Comparison of ENCODE assay signal across 26 cellular contexts in genomic region chr2:37619230-37619956, GRCh38. TPM values are rescaled to one million over a fixed set of nuclear protein-coding genes. Genes with fewer than 3 reads are reported as not detected.
DNase-seq lines count a peak whose midpoint lies in the region; ATAC-seq and TF ChIP-seq lines count a peak whose summit lies in the region.
"Had no signal": no experiment of that assay in that cellular context is flagged by ENCODE, and none has a peak within 500 bp of the region (broad histone marks: within the 10 kb centered on the region; RNA-seq: fewer than 3 reads in every experiment).

No MANE protein-coding gene starts in this region.

- intact Hi-C loops in activated CD4-positive, alpha-beta memory T cell treated with anti-CD3 and anti-CD28 coated beads for 36 hours (cut with micrococcal nuclease): no loop called here
- intact Hi-C loops in IMR-90 (cut with micrococcal nuclease): no loop called here
- intact Hi-C loops in stomach (cut with DNase I; ENCODE audit: low total_unique reads): no loop called here

- TF ChIP-seq EP300 in stomach (IDR thresholded peaks at IDR 0.05): no peak

- H4K8ac ChIP-seq in IMR-90 (ENCODE audit: low read depth in 2 of 2, low read length in 2 of 2) (no peak overlapping the region), neuronal stem cell (ENCODE audit: low read depth, low read length) (no peak overlapping the region)

- H2BK15ac ChIP-seq in IMR-90 (ENCODE audit: low read depth, low read length): no peak overlapping the region
- no peak overlapping the region for H2BK15ac ChIP-seq in neuronal stem cell (ENCODE audit: low read length)

- H3K4me2 ChIP-seq in IMR-90 (ENCODE audit: low read depth, low read length) (no peak overlapping the region), neuronal stem cell (ENCODE audit: insufficient read depth, low read length, poor library complexity, severe bottlenecking) (no peak overlapping the region)

- H3K27ac Mint-ChIP-seq in activated CD4-positive, alpha-beta memory T cell treated with anti-CD3 and anti-CD28 coated beads for 36 hours: peak overlapping the region; percentile 4
- no peak overlapping the region for H3K27ac Mint-ChIP-seq in activated CD4-positive, alpha-beta memory T cell treated with anti-CD3 and anti-CD28 coated beads, Interleukin-2, amount 10 ng/mL, durations not matched to agents 7 days and 5 days

- DNase-seq in activated CD4-positive, alpha-beta memory T cell treated with anti-CD3 and anti-CD28 coated beads for 36 hours: no peak
- no peak for DNase-seq in activated CD4-positive, alpha-beta memory T cell treated with anti-CD3 and anti-CD28 coated beads, Interleukin-2, amount 10 ng/mL, durations not matched to agents 7 days and 5 days
- DNase-seq in IMR-90 (no peak), epidermal melanocyte (ENCODE audit: insufficient read length, low spot score) (peak; percentile 54), neuronal stem cell (ENCODE audit: low spot score) (no peak), stomach (no peak), MV-4-11 (lab: John Stamatoyannopoulos, UW) (no peak), GM20000 (ENCODE audit: low spot score) (no peak)
- DNase-seq: activated CD4-positive, alpha-beta T cell treated with anti-CD3 and anti-CD28 coated beads, Interleukin-2, amount 50 U/mL, for 1 hour; activated naive CD4-positive, alpha-beta T cell; central memory CD4-positive, alpha-beta T cell; DMS79; foreskin keratinocyte; left ventricle myocardium superior; MM.1S; NCI-H1436; NCI-H510A treated with DMSO at 0.1 percent for 48 hours; NK-92 treated with Interleukin-12 subunit alpha and Interleukin-12 subunit beta, amount 100 ng/mL, for 24 hours; Peyer's patch; stimulated activated CD4-positive, alpha-beta T cell treated with anti-CD3 and anti-CD28 coated beads, Interleukin-4, amount 100 ng/mL, for 1 hour; stimulated activated naive CD8-positive, alpha-beta T cell treated with anti-CD3 and anti-CD28 coated beads, Interleukin-15, Interleukin-2, amounts not matched to agents 100 U/mL and 50 U/mL, for 24 hours; T-helper 2 cell; transverse colon had no signal

- H3K14ac ChIP-seq in IMR-90 (replicated peaks; ENCODE audit: low read depth, low read length): no peak overlapping the region
- H3K14ac ChIP-seq in neuronal stem cell (ENCODE audit: low read length): no peak overlapping the region

- H3K9ac ChIP-seq in IMR-90 (ENCODE audit: low read depth, low read length): no peak overlapping the region
- no peak overlapping the region for H3K9ac ChIP-seq in neuronal stem cell (ENCODE audit: low read depth, low read length, poor library complexity)

- H2BK5ac ChIP-seq in IMR-90 (ENCODE audit: low read depth, low read length, poor library complexity, severe bottlenecking): no peak overlapping the region
- H2BK5ac ChIP-seq in neuronal stem cell (ENCODE audit: low read length): no peak overlapping the region

- no peaks in the 10 kb centered on the region for H3K36me3 ChIP-seq in IMR-90 (ENCODE audit: control insufficient read depth, insufficient read depth, low read length)
- no peaks in the 10 kb centered on the region for H3K36me3 ChIP-seq in neuronal stem cell (replicated peaks in 1 of 2; ENCODE audit: control insufficient read depth in 2 of 2, insufficient read depth in 2 of 2, low read length in 2 of 2)
- H3K36me3 ChIP-seq in stomach: no peaks in the 10 kb centered on the region
- H3K36me3 ChIP-seq: Peyer's patch, SJSA1, transverse colon had no signal

- no peak overlapping the region for H2BK120ac ChIP-seq in IMR-90 (ENCODE audit: low read depth, low read length)
- H2BK120ac ChIP-seq in neuronal stem cell (ENCODE audit: low read depth, low read length): no peak overlapping the region

- no peak overlapping the region for H2BK12ac ChIP-seq in neuronal stem cell (ENCODE audit: low read length)

- BruUV-seq in IMR-90 (replicated peaks; lab: Mats Ljungman, UMichigan): no TSS peak

- H3K4me1 Mint-ChIP-seq in activated CD4-positive, alpha-beta memory T cell treated with anti-CD3 and anti-CD28 coated beads for 36 hours (ENCODE audit: low read depth): peaks cover 77% of the 10 kb centered on the region
- H3K4me1 Mint-ChIP-seq in activated CD4-positive, alpha-beta memory T cell treated with anti-CD3 and anti-CD28 coated beads, Interleukin-2, amount 10 ng/mL, durations not matched to agents 7 days and 5 days: peaks cover 59% of the 10 kb centered on the region

- H4K5ac ChIP-seq in IMR-90 (ENCODE audit: low read depth, low read length): no peak overlapping the region

- 0 out of 2 replicates have a peak overlapping the region, but pooled peaks have one; percentile 28 for H2AK5ac ChIP-seq in IMR-90 (ENCODE audit: low read depth, low read length)
- no peak overlapping the region for H2AK5ac ChIP-seq in neuronal stem cell (ENCODE audit: low read depth, low read length)

- no CpG with 5 or more reads among the region's 7 CpGs for WGBS in IMR-90 (ENCODE audit: extremely low coverage in 2 of 2, insufficient read length in 1 of 2), 2 experiments
- no CpG with 5 or more reads among the region's 7 CpGs for WGBS in neuronal stem cell (ENCODE audit: extremely low coverage in 2 of 2, insufficient read length in 2 of 2, insufficient replicate concordance in 1 of 2), 2 donors
- 79 to 87% (median 85%) methylated on average over 7 of the region's 7 CpGs for WGBS in stomach, 5 donors

- no peak for ATAC-seq in IMR-90 (ENCODE audit: low read depth)
- ATAC-seq: foreskin keratinocyte; left ventricle myocardium superior; stimulated activated naive CD8-positive, alpha-beta T cell treated with anti-CD3 and anti-CD28 coated beads, Interleukin-15, Interleukin-2, amounts not matched to agents 100 U/mL and 50 U/mL, for 24 hours had no signal

- peaks cover 0 to 8% of the 10 kb centered on the region in 2 experiments; a peak in 1 of 4 replicates for H3K79me1 ChIP-seq in IMR-90 (ENCODE audit: low read depth in 1 of 2, low read length in 2 of 2)
- H3K79me1 ChIP-seq in neuronal stem cell (ENCODE audit: low read depth, low read length): no peaks in the 10 kb centered on the region

- H3K9me3 ChIP-seq in IMR-90 (ENCODE audit: control insufficient read depth, insufficient read depth, low read length) (no peaks in the 10 kb centered on the region), neuronal stem cell (replicated peaks in 1 of 2; ENCODE audit: control insufficient read depth in 2 of 2, insufficient read depth in 1 of 2, low read depth in 1 of 2, low read length in 2 of 2) (peaks cover 0 to 4% of the 10 kb centered on the region in 2 donors), stomach (no peaks in the 10 kb centered on the region)
- H3K9me3 ChIP-seq: Peyer's patch, SJSA1, transverse colon had no signal

- CTCF ChIA-PET in activated CD4-positive, alpha-beta memory T cell treated with anti-CD3 and anti-CD28 coated beads for 36 hours (lab: Charles Lee): interaction anchor here (1.6 to 3.9 kb wide), 4 partner anchors 17 to 258 kb away, joined by 3 to 16 read pairs (median 12); no protein-coding TSS in a partner anchor
- CTCF ChIA-PET in activated CD4-positive, alpha-beta memory T cell treated with anti-CD3 and anti-CD28 coated beads, Interleukin-2, amount 10 ng/mL, durations not matched to agents 7 days and 5 days (lab: Charles Lee): interaction anchor here (1.0 to 1.9 kb wide), 3 partner anchors 19 to 31 kb away, joined by 3 to 5 read pairs (median 3); no protein-coding TSS in a partner anchor
- CTCF ChIA-PET in IMR-90 (lab: Yijun Ruan, JAX): interaction anchor here (0.8 kb wide), 1 partner anchor 173 kb away, joined by 3 read pairs; no protein-coding TSS in a partner anchor

- peaks cover under 1% of the 10 kb centered on the region; the same call in 1 of the 2 replicates for H3K9me1 ChIP-seq in IMR-90 (ENCODE audit: insufficient read depth, low read length)

- no peak overlapping the region for H2BK20ac ChIP-seq in IMR-90 (ENCODE audit: low read depth, low read length)

- no peak overlapping the region for H3K23ac ChIP-seq in IMR-90 (ENCODE audit: low read depth, low read length)
- no peak overlapping the region for H3K23ac ChIP-seq in neuronal stem cell (ENCODE audit: low read depth, low read length, poor library complexity)

- H3K27me3 Mint-ChIP-seq in activated CD4-positive, alpha-beta memory T cell treated with anti-CD3 and anti-CD28 coated beads for 36 hours: no peaks in the 10 kb centered on the region
- H3K27me3 Mint-ChIP-seq in activated CD4-positive, alpha-beta memory T cell treated with anti-CD3 and anti-CD28 coated beads, Interleukin-2, amount 10 ng/mL, durations not matched to agents 7 days and 5 days: no peaks in the 10 kb centered on the region

- H3K56ac ChIP-seq in IMR-90 (ENCODE audit: extremely low read depth, insufficient read depth, low read length): no peak overlapping the region

- TF ChIP-seq RAD21 in IMR-90 (IDR thresholded peaks at IDR 0.05; ENCODE audit: low read length): no peak

- H2AK9ac ChIP-seq in IMR-90 (replicated peaks; ENCODE audit: low read depth, low read length, poor library complexity): no peak overlapping the region

- H3K4ac ChIP-seq in IMR-90 (ENCODE audit: low read depth, low read length): no peak overlapping the region
- H3K4ac ChIP-seq in neuronal stem cell (ENCODE audit: low read length): no peak overlapping the region

- peaks cover 6% of the 10 kb centered on the region for H3K4me1 ChIP-seq in IMR-90 (ENCODE audit: control insufficient read depth, insufficient read depth, low read length)
- H3K4me1 ChIP-seq in neuronal stem cell (ENCODE audit: control insufficient read depth in 2 of 2, insufficient read depth in 1 of 2, low read depth in 1 of 2, low read length in 2 of 2): peaks cover 0 to 4% of the 10 kb centered on the region in 2 donors
- peaks cover 12 to 38% (median 24%) of the 10 kb centered on the region in 4 donors for H3K4me1 ChIP-seq in stomach

- TF ChIP-seq CTCF in IMR-90 (conservative IDR thresholded peaks at IDR 0.05; ENCODE audit: low read depth, low read length): no peak
- TF ChIP-seq CTCF in stomach (IDR thresholded peaks at IDR 0.05): no peak
- no peak for TF ChIP-seq CTCF in GM20000 (IDR thresholded peaks at IDR 0.05; ENCODE audit: extremely low read depth, missing control alignments)

- H3K9me3 Mint-ChIP-seq in activated CD4-positive, alpha-beta memory T cell treated with anti-CD3 and anti-CD28 coated beads for 36 hours: peaks cover 6% of the 10 kb centered on the region
- H3K9me3 Mint-ChIP-seq in activated CD4-positive, alpha-beta memory T cell treated with anti-CD3 and anti-CD28 coated beads, Interleukin-2, amount 10 ng/mL, durations not matched to agents 7 days and 5 days: no peaks in the 10 kb centered on the region

- no peak overlapping the region for H3K4me3 Mint-ChIP-seq in activated CD4-positive, alpha-beta memory T cell treated with anti-CD3 and anti-CD28 coated beads for 36 hours
- no peak overlapping the region for H3K4me3 Mint-ChIP-seq in activated CD4-positive, alpha-beta memory T cell treated with anti-CD3 and anti-CD28 coated beads, Interleukin-2, amount 10 ng/mL, durations not matched to agents 7 days and 5 days

- peaks cover 3% of the 10 kb centered on the region for H3K36me3 Mint-ChIP-seq in activated CD4-positive, alpha-beta memory T cell treated with anti-CD3 and anti-CD28 coated beads for 36 hours
- H3K36me3 Mint-ChIP-seq in activated CD4-positive, alpha-beta memory T cell treated with anti-CD3 and anti-CD28 coated beads, Interleukin-2, amount 10 ng/mL, durations not matched to agents 7 days and 5 days (ENCODE audit: low read depth): peaks cover 42% of the 10 kb centered on the region

- no peak overlapping the region for H2AFZ ChIP-seq in IMR-90 (replicated peaks; ENCODE audit: low read length, poor library complexity)
- peak overlapping the region; percentile 18 for H2AFZ ChIP-seq in neuronal stem cell (ENCODE audit: low read length)

- H3K18ac ChIP-seq in IMR-90 (ENCODE audit: low read depth, low read length) (no peak overlapping the region), neuronal stem cell (ENCODE audit: low read length) (no peak overlapping the region)

- POLR2A ChIA-PET in activated CD4-positive, alpha-beta memory T cell treated with anti-CD3 and anti-CD28 coated beads for 36 hours (lab: Charles Lee): no interaction called here
- POLR2A ChIA-PET in activated CD4-positive, alpha-beta memory T cell treated with anti-CD3 and anti-CD28 coated beads, Interleukin-2, amount 10 ng/mL, durations not matched to agents 7 days and 5 days (lab: Charles Lee): interaction anchor here (1.0 to 5.6 kb wide), 4 partner anchors 19 to 70 kb away, joined by 3 to 33 read pairs (median 4); no protein-coding TSS in a partner anchor
- POLR2A ChIA-PET in IMR-90 (lab: Charles Lee; ENCODE audit: unreplicated experiment): no interaction called here

- no peaks in the 10 kb centered on the region for H4K20me1 ChIP-seq in IMR-90 (ENCODE audit: insufficient read depth, low read length)

- H3K4me3 ChIP-seq in IMR-90 (ENCODE audit: insufficient read depth, low read depth, low read length): no peak overlapping the region
- H3K4me3 ChIP-seq in neuronal stem cell (ENCODE audit: low read length in 2 of 2): no peak overlapping the region
- H3K4me3 ChIP-seq in stomach: no peak overlapping the region
- H3K4me3 ChIP-seq: Peyer's patch, SJSA1, transverse colon had no signal

- in situ Hi-C loops in IMR-90 (cut with MboI; ENCODE audit: low sequenced_read_pairs): no loop called here

- TF ChIP-seq POLR2A in IMR-90 (IDR thresholded peaks at IDR 0.05; ENCODE audit: low read depth, low read length) (no peak), stomach (IDR thresholded peaks at IDR 0.05) (no peak)

- no peaks in the 10 kb centered on the region for H3K27me3 ChIP-seq in IMR-90 (ENCODE audit: control insufficient read depth, insufficient read depth, low read length)
- no peaks in the 10 kb centered on the region for H3K27me3 ChIP-seq in neuronal stem cell (ENCODE audit: control insufficient read depth in 3 of 3, insufficient read depth in 3 of 3, low read depth in 1 of 3, low read length in 3 of 3)
- no peaks in the 10 kb centered on the region for H3K27me3 ChIP-seq in stomach
- H3K27me3 ChIP-seq: foreskin keratinocyte, Peyer's patch, SJSA1, transverse colon had no signal

- H4K91ac ChIP-seq in IMR-90 (ENCODE audit: insufficient read depth, low read depth, low read length) (no peak overlapping the region), neuronal stem cell (ENCODE audit: low read depth, low read length, poor library complexity) (no peak overlapping the region)

- H3K27ac ChIP-seq in IMR-90 (ENCODE audit: insufficient read depth, low read length): no peak overlapping the region
- no peak overlapping the region for H3K27ac ChIP-seq in neuronal stem cell (replicated peaks; ENCODE audit: low read length)
- H3K27ac ChIP-seq in stomach: no peak overlapping the region
- H3K27ac ChIP-seq: 22Rv1, foreskin keratinocyte, HL-60, SJSA1, transverse colon had no signal

- dilution Hi-C loops in IMR-90 (cut with HindIII; ENCODE audit: low sequenced_read_pairs, unreplicated experiment): no loop called here

RNA-seq across cellular contexts. Expression of gene CDC42EP3, which starts 52.0 kb away (rescaled TPM):
- total RNA-seq in activated CD4-positive, alpha-beta memory T cell treated with anti-CD3 and anti-CD28 coated beads for 36 hours: 10 to 100 TPM; 24.0 to 24.8 TPM
- total RNA-seq in activated CD4-positive, alpha-beta memory T cell treated with anti-CD3 and anti-CD28 coated beads, Interleukin-2, amount 10 ng/mL, durations not matched to agents 7 days and 5 days: 10 to 100 TPM; 51.1 to 52.2 TPM
- total RNA-seq in IMR-90 (2012; rRNA removed) (152 and 167 TPM in 2 replicates), stomach (10 to 100 TPM; 16.2 to 89.7 (median 26.3) TPM)
- polyA plus RNA-seq in IMR-90 (2012; rRNA removed) (177 and 193 TPM in 2 replicates), stomach (1 to 10 TPM; 6.7 to 8.9 (median 6.7) TPM)
- 71.7 and 119 TPM in 2 replicates for polyA plus RNA-seq in IMR-90 (2012; cell fraction: cytosol; rRNA removed)
- 63.1 and 123 TPM in 2 replicates for polyA plus RNA-seq in IMR-90 (2012; cell fraction: nucleus; rRNA removed; ENCODE audit: low replicate concordance)
- polyA plus RNA-seq in neuronal stem cell (2013, experiment 1 of 2): 32.1 TPM
- 31.5 TPM for polyA plus RNA-seq in neuronal stem cell (2013, experiment 2 of 2)
